10 cellular contexts compared by ENCODE assay signal in the genomic region with DNA sequence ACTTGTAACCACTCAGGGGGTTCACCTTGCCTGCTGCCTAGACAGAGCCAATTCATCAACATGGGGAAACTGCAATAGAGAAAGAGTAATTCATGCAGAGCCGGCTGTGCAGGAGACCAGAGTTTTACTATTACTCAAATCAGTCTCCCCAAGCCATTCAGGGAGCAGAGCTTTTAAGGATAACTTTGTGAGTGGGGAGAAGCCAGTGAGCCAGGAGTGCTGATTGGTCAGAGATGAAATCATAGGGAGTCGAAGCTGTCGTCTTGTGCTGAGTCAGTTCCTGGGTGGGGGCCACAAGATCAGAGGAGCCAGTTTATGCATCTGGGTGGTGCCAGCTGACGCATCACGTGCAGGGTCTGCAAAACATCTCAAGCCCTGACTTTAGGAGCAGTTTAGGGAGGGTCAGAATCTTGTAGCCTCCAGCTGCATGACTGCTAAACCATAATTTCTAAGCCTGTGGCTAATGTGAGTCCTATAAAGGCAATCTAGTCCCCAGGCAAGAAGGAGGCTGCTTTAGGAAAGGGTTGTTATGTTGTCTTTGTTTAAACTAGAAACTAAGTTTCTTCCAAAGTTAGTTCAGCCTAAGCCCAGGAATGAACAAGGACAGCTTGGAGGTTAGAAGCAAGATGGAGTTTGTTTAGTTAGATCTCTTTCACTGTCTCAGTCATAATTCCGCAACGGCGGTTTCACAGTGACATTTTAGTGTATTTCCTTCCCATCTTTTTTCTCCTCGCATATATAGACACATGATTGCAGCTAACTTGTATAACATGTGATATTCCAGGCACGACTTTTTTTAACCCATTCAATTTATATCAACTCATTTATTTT.
A peak's percentile ranks its signal among the peaks of the same experiment; 100 is the strongest.
DNase-seq lines count a peak whose midpoint lies in the region; ATAC-seq, FAIRE-seq and TF ChIP-seq lines count a peak whose summit lies in the region.
"Had no signal": no experiment of that assay in that cellular context is flagged by ENCODE, and none has a peak within 500 bp of the region (broad histone marks: within the 10 kb centered on the region; RNA-seq: fewer than 3 reads in every experiment).

No MANE protein-coding gene starts in this region.

- H3K4me1 ChIP-seq in heart right ventricle (peaks cover 0 to 43% (median 4%) of the 10 kb centered on the region in 9 donors), HepG2 (ENCODE audit: insufficient read depth, low read length) (no peaks in the 10 kb centered on the region)

- peaks cover 0 to 13% (median 0%) of the 10 kb centered on the region in 11 donors for H3K9me3 ChIP-seq in heart right ventricle
- no peaks in the 10 kb centered on the region for H3K9me3 ChIP-seq in HepG2 (ENCODE audit: low read length)

- no peak for TF ChIP-seq POLR2A in HepG2 (IDR thresholded peaks at IDR 0.05; ENCODE audit: insufficient read depth in 1 of 2, low read depth in 2 of 2, low read length in 2 of 2)

- CTCF ChIA-PET in activated CD4-positive, alpha-beta memory T cell treated with anti-CD3 and anti-CD28 coated beads for 36 hours (lab: Charles Lee) = interaction anchor here (1.9 kb wide), 1 partner anchor 136 kb away, joined by 7 read pairs; no protein-coding TSS in a partner anchor
- CTCF ChIA-PET in HepG2 (lab: Yijun Ruan, JAX; ENCODE audit: low intra/inter-chr PET ratio, low total read pairs) = no interaction called here

- no peak overlapping the region for H3K9ac ChIP-seq in HepG2 (ENCODE audit: insufficient read depth, low read depth, low read length)

- TF ChIP-seq CTCF in heart right ventricle (IDR thresholded peaks at IDR 0.05) (no peak), fibroblast of villous mesenchyme (IDR thresholded peaks at IDR 0.05; ENCODE audit: insufficient read depth, low read depth, low read length) (no peak), HepG2 (CRISPR knock-in tag; IDR thresholded peaks at IDR 0.05) (no peak)

- no peak overlapping the region for H3K4me3 Mint-ChIP-seq in activated CD4-positive, alpha-beta memory T cell treated with anti-CD3 and anti-CD28 coated beads for 36 hours
- H3K4me3 Mint-ChIP-seq: activated B cell treated with CpG ODN at 0.5 μM for 24 hours had no signal

- peak; percentile 81 for DNase-seq in Right ventricle myocardium inferior (ENCODE audit: missing footprints)
- DNase-seq in heart right ventricle = no peak
- DNase-seq in activated CD4-positive, alpha-beta memory T cell treated with anti-CD3 and anti-CD28 coated beads for 36 hours = peak; percentile 87
- peak; percentile 91 for DNase-seq in fibroblast of villous mesenchyme (ENCODE audit: low read depth)
- DNase-seq in stimulated activated CD8-positive, alpha-beta memory T cell treated with anti-CD3 and anti-CD28 coated beads, Interleukin-4, amount 100 ng/mL, for 4 hours (ENCODE audit: low read depth in 2 of 2, low spot score in 1 of 2) = peak; percentile 20 to 22
- DNase-seq in HepG2 (ENCODE audit: low spot score) = no peak
- DNase-seq in HuH-7.5 (ENCODE audit: low spot score) = no peak
- DNase-seq: activated B cell treated with CpG ODN at 0.5 μM for 24 hours had no signal

- H3K27ac ChIP-seq in heart right ventricle (peak overlapping the region in 1 of 10 donors; percentile 56), HepG2 (ENCODE audit: extremely low read length, insufficient read depth, low read length) (no peak overlapping the region)
- H3K27ac ChIP-seq: C4-2B had no signal

- no peak overlapping the region for H2AFZ ChIP-seq in HepG2 (ENCODE audit: low read length)

- TF ChIP-seq RAD21 in HepG2 (CRISPR knock-in tag; IDR thresholded peaks at IDR 0.05) = no peak

- no peaks in the 10 kb centered on the region for H3K9me3 Mint-ChIP-seq in activated CD4-positive, alpha-beta memory T cell treated with anti-CD3 and anti-CD28 coated beads for 36 hours
- H3K9me3 Mint-ChIP-seq: activated B cell treated with CpG ODN at 0.5 μM for 24 hours had no signal

- FAIRE-seq in HepG2 (lab: Jason Lieb, UNC) = no peak

- no peak overlapping the region for H3K4me3 ChIP-seq in heart right ventricle
- H3K4me3 ChIP-seq in fibroblast of villous mesenchyme (ENCODE audit: low read depth, low read length) = no peak overlapping the region
- no peak overlapping the region for H3K4me3 ChIP-seq in HepG2 (replicated peaks in 1 of 3; ENCODE audit: insufficient read depth in 1 of 3, low read depth in 2 of 3, low read length in 3 of 3)

- H3K27me3 Mint-ChIP-seq in activated CD4-positive, alpha-beta memory T cell treated with anti-CD3 and anti-CD28 coated beads for 36 hours = peaks cover 2% of the 10 kb centered on the region

- no peak overlapping the region for H3K4me2 ChIP-seq in HepG2 (ENCODE audit: low read depth, low read length)

- H4K20me1 ChIP-seq in HepG2 (ENCODE audit: insufficient read depth, low read length) = no peaks in the 10 kb centered on the region

- H3K27me3 ChIP-seq in heart right ventricle (no peaks in the 10 kb centered on the region), HepG2 (ENCODE audit: control insufficient read depth in 1 of 2, insufficient read depth in 2 of 2, low read length in 2 of 2) (peaks cover 1 to 16% of the 10 kb centered on the region in 2 experiments; a peak in 4 of 5 replicates)

- no TSS peak for BruUV-seq in HepG2 (replicated peaks; lab: Mats Ljungman, UMichigan)

- no peak overlapping the region for H3K27ac Mint-ChIP-seq in activated CD4-positive, alpha-beta memory T cell treated with anti-CD3 and anti-CD28 coated beads for 36 hours
- H3K27ac Mint-ChIP-seq: activated B cell treated with CpG ODN at 0.5 μM for 24 hours had no signal

- 39 to 65% methylated on average over 10 of the region's 10 CpGs for WGBS in heart right ventricle, 2 donors
- WGBS in HepG2 (ENCODE audit: low lambda C conversion rate) = 33% methylated on average over 9 of the region's 10 CpGs

- H3K36me3 ChIP-seq in heart right ventricle (no peaks in the 10 kb centered on the region), HepG2 (replicated peaks in 1 of 2; ENCODE audit: control insufficient read depth in 1 of 2, insufficient read depth in 2 of 2, low read length in 2 of 2) (no peaks in the 10 kb centered on the region)

- intact Hi-C loops in Right ventricle myocardium inferior (cut with DNase I) = no loop called here
- intact Hi-C loops in heart right ventricle (cut with DNase I) = no loop called here
- intact Hi-C loops in activated CD4-positive, alpha-beta memory T cell treated with anti-CD3 and anti-CD28 coated beads for 36 hours (cut with micrococcal nuclease) = loop anchor here (1.0 to 5.0 kb wide), 3 partner anchors 27 to 77 kb away; a partner anchor contains a TSS
- intact Hi-C loops in HepG2 (cut with micrococcal nuclease; ENCODE audit: unreplicated experiment) = no loop called here

- TF ChIP-seq EP300 in HepG2 (IDR thresholded peaks at IDR 0.05; ENCODE audit: low read depth in 2 of 2, low read length in 2 of 2) (no peak), HepG2 (CRISPR knock-in tag; IDR thresholded peaks at IDR 0.05; ENCODE audit: borderline replicate concordance) (no peak)

- in situ Hi-C loops in HepG2 (cut with HindIII; ENCODE audit: extremely low pct_ligation_motif_present, low pct_unique_long_range_greater_than_20kb) = no loop called here

- POLR2A ChIA-PET in activated CD4-positive, alpha-beta memory T cell treated with anti-CD3 and anti-CD28 coated beads for 36 hours (lab: Charles Lee) = no interaction called here
- POLR2A ChIA-PET in HepG2 (lab: Yijun Ruan, JAX) = no interaction called here

- peaks cover 1% of the 10 kb centered on the region for H3K36me3 Mint-ChIP-seq in activated CD4-positive, alpha-beta memory T cell treated with anti-CD3 and anti-CD28 coated beads for 36 hours

- no peaks in the 10 kb centered on the region for H3K79me2 ChIP-seq in HepG2 (ENCODE audit: insufficient read depth, low read length)

- H3K4me1 Mint-ChIP-seq in activated CD4-positive, alpha-beta memory T cell treated with anti-CD3 and anti-CD28 coated beads for 36 hours (ENCODE audit: low read depth) = peaks cover 16% of the 10 kb centered on the region

- ATAC-seq in Right ventricle myocardium inferior (no peak), heart right ventricle (no peak), HG02840 (IDR thresholded peaks at IDR 0.05; ENCODE audit: low FRiP score, unreplicated experiment) (no peak), HepG2 (no peak)

TF ChIP-seq in HepG2, 621 proteins besides CTCF, POLR2A, EP300 and RAD21 (continues in another document):
- TF ChIP-seq ASH2L (IDR thresholded peaks at IDR 0.05; ENCODE audit: insufficient read length, low read depth, low read length) = no peak
- TF ChIP-seq ZNF713 (CRISPR knock-in tag; IDR thresholded peaks at IDR 0.05) = no peak
- TF ChIP-seq JUN (CRISPR knock-in tag; IDR thresholded peaks at IDR 0.05) = no peak
- TF ChIP-seq, protein P1, sequence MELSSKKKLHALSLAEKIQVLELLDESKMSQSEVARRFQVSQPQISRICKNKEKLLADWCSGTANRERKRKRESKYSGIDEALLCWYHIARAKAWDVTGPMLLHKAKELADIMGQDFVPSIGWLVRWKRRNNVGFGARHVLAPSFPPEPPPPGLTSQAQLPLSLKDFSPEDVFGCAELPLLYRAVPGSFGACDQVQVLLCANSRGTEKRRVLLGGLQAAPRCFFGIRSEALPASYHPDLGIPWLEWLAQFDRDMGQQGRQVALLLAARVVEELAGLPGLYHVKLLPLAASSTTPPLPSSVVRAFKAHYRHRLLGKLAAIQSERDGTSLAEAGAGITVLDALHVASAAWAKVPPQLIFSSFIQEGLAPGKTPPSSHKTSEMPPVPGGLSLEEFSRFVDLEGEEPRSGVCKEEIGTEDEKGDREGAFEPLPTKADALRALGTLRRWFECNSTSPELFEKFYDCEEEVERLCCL (CRISPR knock-in tag; IDR thresholded peaks at IDR 0.05; ENCODE audit: borderline replicate concordance) = no peak
- no peak for TF ChIP-seq NCOR1 (IDR thresholded peaks at IDR 0.05; ENCODE audit: borderline replicate concordance, low read length)
- TF ChIP-seq, protein P2, sequence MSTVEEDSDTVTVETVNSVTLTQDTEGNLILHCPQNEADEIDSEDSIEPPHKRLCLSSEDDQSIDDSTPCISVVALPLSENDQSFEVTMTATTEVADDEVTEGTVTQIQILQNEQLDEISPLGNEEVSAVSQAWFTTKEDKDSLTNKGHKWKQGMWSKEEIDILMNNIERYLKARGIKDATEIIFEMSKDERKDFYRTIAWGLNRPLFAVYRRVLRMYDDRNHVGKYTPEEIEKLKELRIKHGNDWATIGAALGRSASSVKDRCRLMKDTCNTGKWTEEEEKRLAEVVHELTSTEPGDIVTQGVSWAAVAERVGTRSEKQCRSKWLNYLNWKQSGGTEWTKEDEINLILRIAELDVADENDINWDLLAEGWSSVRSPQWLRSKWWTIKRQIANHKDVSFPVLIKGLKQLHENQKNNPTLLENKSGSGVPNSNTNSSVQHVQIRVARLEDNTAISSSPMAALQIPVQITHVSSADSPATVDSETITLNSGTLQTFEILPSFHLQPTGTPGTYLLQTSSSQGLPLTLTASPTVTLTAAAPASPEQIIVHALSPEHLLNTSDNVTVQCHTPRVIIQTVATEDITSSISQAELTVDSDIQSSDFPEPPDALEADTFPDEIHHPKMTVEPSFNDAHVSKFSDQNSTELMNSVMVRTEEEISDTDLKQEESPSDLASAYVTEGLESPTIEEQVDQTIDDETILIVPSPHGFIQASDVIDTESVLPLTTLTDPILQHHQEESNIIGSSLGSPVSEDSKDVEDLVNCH (CRISPR knock-in tag; IDR thresholded peaks at IDR 0.05) = no peak
- TF ChIP-seq ZNF350 (CRISPR knock-in tag; IDR thresholded peaks at IDR 0.05; ENCODE audit: borderline replicate concordance, low read depth) = no peak
- no peak for TF ChIP-seq ZNF124 (CRISPR knock-in tag; IDR thresholded peaks at IDR 0.05)
- no peak for TF ChIP-seq ZFP36L2 (CRISPR knock-in tag; IDR thresholded peaks at IDR 0.05)

Comparison
In these comparisons a context has a peak if more than half of its experiments do, and no peak if none do; other contexts are left out.
1. DNase-seq: peak in Right ventricle myocardium inferior (single experiment), activated CD4-positive, alpha-beta memory T cell treated with anti-CD3 and anti-CD28 coated beads for 36 hours (single experiment), fibroblast of villous mesenchyme (single experiment) and stimulated activated CD8-positive, alpha-beta memory T cell treated with anti-CD3 and anti-CD28 coated beads, Interleukin-4, amount 100 ng/mL, for 4 hours (2 of 2); none in heart right ventricle (0 of 2), HepG2 (single experiment) and HuH-7.5 (single experiment).